In the genomic region with DNA sequence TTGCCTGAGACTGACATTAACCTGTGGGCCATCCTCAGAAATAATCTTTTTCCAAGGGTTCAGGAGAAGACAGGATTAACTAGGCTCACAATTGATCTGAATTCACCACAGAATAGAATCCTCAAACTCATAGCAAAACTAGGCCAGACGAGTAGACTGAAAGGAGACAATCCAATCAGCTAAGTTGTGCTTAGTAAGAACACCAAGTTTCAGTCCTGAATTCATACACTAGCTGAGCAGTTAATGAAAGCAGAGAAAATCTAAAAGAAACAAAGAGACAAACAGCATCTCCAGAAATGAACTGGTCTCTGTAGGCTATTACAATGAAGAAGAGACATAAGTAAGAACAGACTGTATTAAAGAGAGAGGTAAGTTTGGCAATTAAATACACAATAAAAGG, we compare ENCODE assay signal across 10 cellular contexts.
DNase-seq lines count a peak whose midpoint lies in the region; ATAC-seq and TF ChIP-seq lines count a peak whose summit lies in the region.
"Had no signal": no experiment of that assay in that cellular context is flagged by ENCODE, and none has a peak within 500 bp of the region (broad histone marks: within the 10 kb centered on the region; RNA-seq: fewer than 3 reads in every experiment).

No MANE protein-coding gene starts in this region.

- no peaks in the 10 kb centered on the region for H3K27me3 Mint-ChIP-seq in IgD-negative memory B cell
- H3K27me3 Mint-ChIP-seq: naive B cell had no signal

- peaks cover 0 to 5% (median 2%) of the 10 kb centered on the region in 3 donors for H3K4me1 Mint-ChIP-seq in IgD-negative memory B cell

- H3K27ac ChIP-seq in smooth muscle cell (ENCODE audit: low read depth) = no peak overlapping the region

- no peaks in the 10 kb centered on the region for H3K9me3 Mint-ChIP-seq in IgD-negative memory B cell
- H3K9me3 Mint-ChIP-seq: naive B cell had no signal

- H3K4me1 ChIP-seq in smooth muscle cell (ENCODE audit: low read depth) = no peaks in the 10 kb centered on the region

- H3K4me2 ChIP-seq in smooth muscle cell = no peak overlapping the region

- H3K79me2 ChIP-seq in smooth muscle cell (ENCODE audit: low read depth) = no peaks in the 10 kb centered on the region

- H3K36me3 Mint-ChIP-seq in IgD-negative memory B cell = peaks cover 5% of the 10 kb centered on the region

- H3K4me3 Mint-ChIP-seq in IgD-negative memory B cell = no peak overlapping the region
- H3K4me3 Mint-ChIP-seq: naive B cell had no signal

- DNase-seq in GM12864 (ENCODE audit: low read depth) (peak; percentile 27), smooth muscle cell (lab: John Stamatoyannopoulos, UW; ENCODE audit: unreplicated experiment) (no peak), NCI-H345 treated with DMSO at 0.1 percent for 48 hours (lab: John Stamatoyannopoulos, UW; ENCODE audit: unreplicated experiment) (no peak)
- DNase-seq in stimulated activated CD4-positive, alpha-beta T cell treated with anti-CD3 and anti-CD28 coated beads, Interleukin-1b, Interleukin-23, amount 100 ng/mL, for 48 hours = no peak
- DNase-seq: naive B cell, small intestine had no signal

- H3K9me3 ChIP-seq in smooth muscle cell (replicated peaks; ENCODE audit: low read depth) = no peaks in the 10 kb centered on the region

- H4K20me1 ChIP-seq in smooth muscle cell (ENCODE audit: low read depth) = peaks cover 6% of the 10 kb centered on the region

- H3K4me3 ChIP-seq in GM12864 (ENCODE audit: low read depth, low read length) (no peak overlapping the region), smooth muscle cell (no peak overlapping the region)

- H3K27me3 ChIP-seq in smooth muscle cell (ENCODE audit: low read depth) = no peaks in the 10 kb centered on the region

- no peaks in the 10 kb centered on the region for H3F3A ChIP-seq in smooth muscle cell (ENCODE audit: low read depth)

- peak; percentile 70 for ATAC-seq in GM18909 (IDR thresholded peaks at IDR 0.05; ENCODE audit: poor library complexity, unreplicated experiment)
- ATAC-seq in HG02642 (IDR thresholded peaks at IDR 0.05; ENCODE audit: poor library complexity, unreplicated experiment) = peak; percentile 74
- no peak for ATAC-seq in HG02763 (IDR thresholded peaks at IDR 0.05; ENCODE audit: unreplicated experiment)

- H3K27ac Mint-ChIP-seq in IgD-negative memory B cell = peak overlapping the region in 2 of 3 donors; percentile 55 to 82

- no peak overlapping the region for H2AFZ ChIP-seq in smooth muscle cell (ENCODE audit: low read depth)

- no peak overlapping the region for H3K9ac ChIP-seq in smooth muscle cell (ENCODE audit: low read depth)

- 97% methylated on average over 1 of the region's 1 CpG for WGBS in smooth muscle cell (ENCODE audit: low lambda C conversion rate)

- no peaks in the 10 kb centered on the region for H3K36me3 ChIP-seq in smooth muscle cell (ENCODE audit: low read depth)

- no peak for TF ChIP-seq CTCF in GM12864 (IDR thresholded peaks at IDR 0.05; ENCODE audit: low read depth, low read length, missing control alignments)
- no peak for TF ChIP-seq CTCF in smooth muscle cell (IDR thresholded peaks at IDR 0.05; ENCODE audit: borderline replicate concordance, insufficient read depth, poor library complexity, severe bottlenecking)
